ENCODE assay signal across 1 cellular context in genomic region chr10:74151057-74151878, GRCh38.
TF ChIP-seq lines count a peak whose summit lies in the region.

ADK (plus strand) TSS chr10:74151221; CDS start chr10:74151279, 58 bp downstream.

TF ChIP-seq in K562, 482 proteins besides CTCF, POLR2A, EP300 and RAD21 (continued from another document and continues in another):
- TF ChIP-seq CTCFL (IDR thresholded peaks at IDR 0.05; ENCODE audit: borderline replicate concordance, insufficient read depth, low read depth, low read length, poor library complexity, severe bottlenecking) = peak; percentile 57
- no peak for TF ChIP-seq NR2C2 (CRISPR knock-in tag; IDR thresholded peaks at IDR 0.05)
- TF ChIP-seq NR2C2 (tag; IDR thresholded peaks at IDR 0.05) = peak; percentile 31; the same call in 1 of the 2 replicates
- no peak for TF ChIP-seq SMC3 (conservative IDR thresholded peaks at IDR 0.05; ENCODE audit: insufficient read depth, low read depth, low read length)
- no peak for TF ChIP-seq ZNF644 (tag; IDR thresholded peaks at IDR 0.05; ENCODE audit: low read depth)
- TF ChIP-seq SNRNP70 (optimal IDR thresholded peaks at IDR 0.05; ENCODE audit: low read depth, low read length) = no peak
- TF ChIP-seq ATF4 (CRISPR knock-in tag; IDR thresholded peaks at IDR 0.05) = no peak
- TF ChIP-seq TBL1XR1 (IDR thresholded peaks at IDR 0.05; ENCODE audit: low read length in 2 of 2) = peak in 1 of 2 experiments; percentile 12; a peak in 1 of 4 replicates
- TF ChIP-seq ATF7 (IDR thresholded peaks at IDR 0.05) = peak; percentile 55
- no peak; the same call in 1 of the 2 replicates for TF ChIP-seq ZBTB26 (CRISPR knock-in tag; IDR thresholded peaks at IDR 0.05)
- no peak for TF ChIP-seq PRPF4 (IDR thresholded peaks at IDR 0.05; ENCODE audit: insufficient read depth, low read depth, low read length, poor library complexity, severe bottlenecking)
- no peak for TF ChIP-seq POLR3A (IDR thresholded peaks at IDR 0.05; ENCODE audit: borderline replicate concordance, extremely low read depth, insufficient read depth, insufficient read length)
- TF ChIP-seq HNRNPUL1 (IDR thresholded peaks at IDR 0.05; ENCODE audit: low read length) = no peak
- TF ChIP-seq EWSR1 (IDR thresholded peaks at IDR 0.05; ENCODE audit: borderline replicate concordance, low read depth, partially characterized antibody) = no peak
- TF ChIP-seq PURB (CRISPR knock-in tag; IDR thresholded peaks at IDR 0.05; ENCODE audit: low read depth) = peak; percentile 29; the same call in 1 of the 2 replicates
- no peak for TF ChIP-seq NCOA6 (IDR thresholded peaks at IDR 0.05)
- no peak for TF ChIP-seq ZFP30 (CRISPR knock-in tag; IDR thresholded peaks at IDR 0.05; ENCODE audit: borderline replicate concordance)
- TF ChIP-seq NCOR1 (IDR thresholded peaks at IDR 0.05) = no peak
- no peak for TF ChIP-seq ZC3H11A (IDR thresholded peaks at IDR 0.05; ENCODE audit: low read depth, low read length)
- TF ChIP-seq CBX2 (IDR thresholded peaks at IDR 0.05; ENCODE audit: insufficient read depth, low read length, poor library complexity, severe bottlenecking) = no peak
- TF ChIP-seq KDM1A (IDR thresholded peaks at IDR 0.05) = no peak
- TF ChIP-seq ZNF431 (CRISPR knock-in tag; IDR thresholded peaks at IDR 0.05) = peak; percentile 68; the same call in 1 of the 2 replicates
- peak; percentile 79 for TF ChIP-seq KLF13 (tag; IDR thresholded peaks at IDR 0.05; ENCODE audit: borderline replicate concordance, low read depth)
- no peak for TF ChIP-seq ZBTB11 (CRISPR knock-in tag; IDR thresholded peaks at IDR 0.05)
- TF ChIP-seq RBFOX2 (IDR thresholded peaks at IDR 0.05; ENCODE audit: low read depth, low read length) = peak; percentile 90
- TF ChIP-seq HOMEZ (CRISPR knock-in tag; IDR thresholded peaks at IDR 0.05) = no peak
- no peak for TF ChIP-seq ZBTB8A (IDR thresholded peaks at IDR 0.05; ENCODE audit: partially characterized antibody)
- no peak; the same call in none of the 2 replicates for TF ChIP-seq CTBP1 (IDR thresholded peaks at IDR 0.05; ENCODE audit: borderline replicate concordance)
- no peak for TF ChIP-seq HDAC3 (IDR thresholded peaks at IDR 0.05; ENCODE audit: borderline replicate concordance, partially characterized antibody)
- TF ChIP-seq KLF1 (tag; IDR thresholded peaks at IDR 0.05) = no peak
- TF ChIP-seq NFXL1 (CRISPR knock-in tag; IDR thresholded peaks at IDR 0.05) = no peak
- peak; percentile 22; the same call in 1 of the 2 replicates for TF ChIP-seq MTA1 (IDR thresholded peaks at IDR 0.05; ENCODE audit: borderline replicate concordance)
- TF ChIP-seq ZNF263 (CRISPR knock-in tag; IDR thresholded peaks at IDR 0.05; ENCODE audit: borderline replicate concordance) = peak; percentile 85
- TF ChIP-seq MBD2 (IDR thresholded peaks at IDR 0.05; ENCODE audit: borderline replicate concordance, low read depth) = peak; percentile 13; the same call in 1 of the 2 replicates
- no peak for TF ChIP-seq CHD7 (IDR thresholded peaks at IDR 0.05; ENCODE audit: low read depth, low read length)
- TF ChIP-seq BRF2 (IDR thresholded peaks at IDR 0.05; ENCODE audit: borderline replicate concordance, insufficient read depth, insufficient read length) = no peak
- TF ChIP-seq SMAD1 (IDR thresholded peaks at IDR 0.05; ENCODE audit: low read depth, low read length, partially characterized antibody) = no peak
